27 cellular contexts compared by ENCODE assay signal in genomic region chr10:22603581-22603980, GRCh38.
A peak's percentile ranks its signal among the peaks of the same experiment; 100 is the strongest.
DNase-seq lines count a peak whose midpoint lies in the region; ATAC-seq and TF ChIP-seq lines count a peak whose summit lies in the region.
"Had no signal": no experiment of that assay in that cellular context is flagged by ENCODE, and none has a peak within 500 bp of the region (broad histone marks: within the 10 kb centered on the region; RNA-seq: fewer than 3 reads in every experiment).

No MANE protein-coding gene starts in this region.

- POLR2A ChIA-PET in T-cell (lab: Charles Lee) = no interaction called here

- peak overlapping the region; percentile 15 for H3K27ac ChIP-seq in neural progenitor cell
- H3K27ac ChIP-seq: ovary, SJSA1 had no signal

- H3K9me3 Mint-ChIP-seq in activated T-cell treated with anti-CD3 and anti-CD28 coated beads, Interleukin-2, amount 50 U/mL, for 24 hours = no peaks in the 10 kb centered on the region
- H3K9me3 Mint-ChIP-seq in T-cell (no peaks in the 10 kb centered on the region), neural progenitor cell (no peaks in the 10 kb centered on the region)
- H3K9me3 Mint-ChIP-seq in effector memory CD8-positive, alpha-beta T cell = no peaks in the 10 kb centered on the region
- H3K9me3 Mint-ChIP-seq: nephron had no signal

- H3K9me3 ChIP-seq in neural progenitor cell (ENCODE audit: low read depth) = no peaks in the 10 kb centered on the region
- H3K9me3 ChIP-seq: Caco-2, left lung, MG63, ovary, SJSA1, transverse colon had no signal

- H3K4me1 Mint-ChIP-seq in activated T-cell treated with anti-CD3 and anti-CD28 coated beads, Interleukin-2, amount 50 U/mL, for 24 hours (ENCODE audit: low read depth) = peaks cover 88% of the 10 kb centered on the region
- H3K4me1 Mint-ChIP-seq in T-cell (peaks cover 78 to 91% (median 90%) of the 10 kb centered on the region in 3 donors), neural progenitor cell (peaks cover 57% of the 10 kb centered on the region)
- H3K4me1 Mint-ChIP-seq in effector memory CD8-positive, alpha-beta T cell (ENCODE audit: low read depth in 2 of 2) = peaks cover 71 to 87% of the 10 kb centered on the region in 2 donors

- no peaks in the 10 kb centered on the region for H3K79me2 ChIP-seq in neural progenitor cell (ENCODE audit: low read depth)

- H3K4me3 ChIP-seq in neural progenitor cell = no peak overlapping the region
- H3K4me3 ChIP-seq: left lung, MG63, ovary, SJSA1, transverse colon had no signal

- H3K27ac Mint-ChIP-seq in activated T-cell treated with anti-CD3 and anti-CD28 coated beads, Interleukin-2, amount 50 U/mL, for 24 hours = peak overlapping the region; percentile 54
- H3K27ac Mint-ChIP-seq in T-cell (peak overlapping the region; percentile 94 to 99), neural progenitor cell (no peak overlapping the region)
- H3K27ac Mint-ChIP-seq in effector memory CD8-positive, alpha-beta T cell = peak overlapping the region; percentile 97 to 98

- H3K4me2 ChIP-seq in neural progenitor cell = peak overlapping the region; percentile 2

- CTCF ChIA-PET in T-cell (lab: Charles Lee) = no interaction called here

- no peak for DNase-seq in activated T-cell treated with anti-CD3 and anti-CD28 coated beads, Interleukin-2, amount 50 U/mL, for 24 hours
- DNase-seq in activated T-cell treated with anti-CD3 and anti-CD28 coated beads for 4 hours (no peak), T-cell (no peak), neural progenitor cell (ENCODE audit: low spot score) (no peak), mesenteric fat pad (ENCODE audit: low spot score) (no peak), NCI-H82 treated with DMSO at 0.1 percent for 48 hours (lab: John Stamatoyannopoulos, UW; ENCODE audit: unreplicated experiment) (no peak), KG1 (lab: John Stamatoyannopoulos, UW) (no peak)
- DNase-seq in effector memory CD8-positive, alpha-beta T cell = no peak
- DNase-seq: activated naive CD4-positive, alpha-beta T cell treated with Interleukin-2 at 50 U/mL for 16 hours; activated T-cell treated with anti-CD3 and anti-CD28 coated beads, Interleukin-2, amount 50 U/mL, for 48 hours; AML-193; aorta; Caco-2; DND-41; hypothalamus; KBM-7; left lung; MG63; NCI-H2081; NCI-H345; NCI-H748 treated with DMSO at 0.1 percent for 48 hours; ovary; T-helper 1 cell; transverse colon had no signal

- H3K27me3 Mint-ChIP-seq in activated T-cell treated with anti-CD3 and anti-CD28 coated beads, Interleukin-2, amount 50 U/mL, for 24 hours = no peaks in the 10 kb centered on the region
- H3K27me3 Mint-ChIP-seq in T-cell (no peaks in the 10 kb centered on the region), neural progenitor cell (ENCODE audit: insufficient read depth, low read depth) (no peaks in the 10 kb centered on the region)
- no peaks in the 10 kb centered on the region for H3K27me3 Mint-ChIP-seq in effector memory CD8-positive, alpha-beta T cell

- H3K36me3 ChIP-seq in neural progenitor cell = no peaks in the 10 kb centered on the region
- H3K36me3 ChIP-seq: MG63, ovary, transverse colon had no signal

- H3K36me3 Mint-ChIP-seq in activated T-cell treated with anti-CD3 and anti-CD28 coated beads, Interleukin-2, amount 50 U/mL, for 24 hours (ENCODE audit: low read depth) = peaks cover 80% of the 10 kb centered on the region
- peaks cover 48% of the 10 kb centered on the region for H3K36me3 Mint-ChIP-seq in T-cell
- H3K36me3 Mint-ChIP-seq in effector memory CD8-positive, alpha-beta T cell (ENCODE audit: insufficient read depth) = peaks cover 58% of the 10 kb centered on the region
- peaks cover 11% of the 10 kb centered on the region for H3K36me3 Mint-ChIP-seq in neural progenitor cell

- TF ChIP-seq CTCF in neural progenitor cell (IDR thresholded peaks at IDR 0.05) = no peak

- peaks cover 37% of the 10 kb centered on the region for H3K4me1 ChIP-seq in neural progenitor cell
- H3K4me1 ChIP-seq: Caco-2 had no signal

- no peaks in the 10 kb centered on the region for H3K27me3 ChIP-seq in neural progenitor cell
- H3K27me3 ChIP-seq: left lung, MG63, ovary, SJSA1, transverse colon had no signal

- no peak overlapping the region for H3K9ac ChIP-seq in neural progenitor cell

- no peak overlapping the region for H3K4me3 Mint-ChIP-seq in activated T-cell treated with anti-CD3 and anti-CD28 coated beads, Interleukin-2, amount 50 U/mL, for 24 hours
- H3K4me3 Mint-ChIP-seq in T-cell (no peak overlapping the region), neural progenitor cell (no peak overlapping the region)
- peak overlapping the region in 1 of 2 donors; percentile 71 for H3K4me3 Mint-ChIP-seq in effector memory CD8-positive, alpha-beta T cell
- H3K4me3 Mint-ChIP-seq: nephron had no signal

- ATAC-seq in T-cell (replicated peaks in 1 of 4) = no peak
- ATAC-seq in effector memory CD8-positive, alpha-beta T cell (replicated peaks) = no peak
- ATAC-seq: activated CD4-positive, CD25-positive, alpha-beta regulatory T cell treated with anti-CD3 and anti-CD28 coated beads, Interleukin-2, amount 50 U/mL, for 24 hours; left lung had no signal

- H4K20me1 ChIP-seq in neural progenitor cell (ENCODE audit: low read depth) = no peaks in the 10 kb centered on the region

- H3F3A ChIP-seq in neural progenitor cell (ENCODE audit: low read depth) = peaks cover 14% of the 10 kb centered on the region

- no peak overlapping the region for H2AFZ ChIP-seq in neural progenitor cell (replicated peaks)
